In genomic region chr10:48765039-48765438, GRCh38 we compare ENCODE assay signal across 25 cellular contexts.
DNase-seq lines count a peak whose midpoint lies in the region; ATAC-seq and TF ChIP-seq lines count a peak whose summit lies in the region.
"Had no signal": no experiment of that assay in that cellular context is flagged by ENCODE, and none has a peak within 500 bp of the region (broad histone marks: within the 10 kb centered on the region; RNA-seq: fewer than 3 reads in every experiment).

No MANE protein-coding gene starts in this region.

- H3K4me1 ChIP-seq in neutrophil (ENCODE audit: control insufficient read depth in 1 of 2, insufficient read depth in 1 of 2, low read depth in 1 of 2, low read length in 1 of 2) = no peaks in the 10 kb centered on the region

- H3K36me3 ChIP-seq in neutrophil = peaks cover 71% of the 10 kb centered on the region
- H3K36me3 ChIP-seq: tibial artery had no signal

- peak; percentile 64 for ATAC-seq in GM18909 (IDR thresholded peaks at IDR 0.05; ENCODE audit: poor library complexity, unreplicated experiment)
- peak; percentile 48 for ATAC-seq in HG03354 (IDR thresholded peaks at IDR 0.05; ENCODE audit: poor library complexity, severe bottlenecking, unreplicated experiment)
- no peak for ATAC-seq in GM21619 (IDR thresholded peaks at IDR 0.05; ENCODE audit: unreplicated experiment)
- ATAC-seq: activated CD4-positive, CD25-positive, alpha-beta regulatory T cell treated with anti-CD3 and anti-CD28 coated beads, Interleukin-2, amount 50 U/mL, for 24 hours; activated naive CD4-positive, alpha-beta T cell treated with anti-CD3 and anti-CD28 coated beads, Interleukin-2, amount 50 U/mL, for 72 hours; CD8-positive, alpha-beta T cell had no signal

- H3K9me3 ChIP-seq in neutrophil = no peaks in the 10 kb centered on the region
- H3K9me3 ChIP-seq: SK-N-SH, tibial artery had no signal

- TF ChIP-seq CTCF in GM12872 (IDR thresholded peaks at IDR 0.05; ENCODE audit: insufficient read depth, low read depth, low read length) (peak; percentile 38), neutrophil (IDR thresholded peaks at IDR 0.05) (no peak)

- no peak overlapping the region for H3K4me3 ChIP-seq in neutrophil (ENCODE audit: low read depth in 1 of 2, low read length in 1 of 2)
- H3K4me3 ChIP-seq: tibial artery had no signal

- no peaks in the 10 kb centered on the region for H3K27me3 ChIP-seq in neutrophil
- H3K27me3 ChIP-seq: tibial artery had no signal

- in situ Hi-C loops in KBM-7 (cut with MboI; ENCODE audit: low pct_unique_long_range_greater_than_20kb, low sequenced_read_pairs) = no loop called here

- peak overlapping the region; percentile 0 for H3K27ac ChIP-seq in neutrophil
- H3K27ac ChIP-seq: tibial artery had no signal

- DNase-seq in KBM-7 (no peak), mesenteric fat pad (ENCODE audit: low spot score) (no peak), DMS153 treated with DMSO at 0.1 percent for 48 hours (lab: John Stamatoyannopoulos, UW; ENCODE audit: unreplicated experiment) (no peak)
- DNase-seq: activated CD8-positive, alpha-beta memory T cell treated with anti-CD3 and anti-CD28 coated beads for 24 hours; activated T-cell treated with anti-CD3 and anti-CD28 coated beads, Interleukin-2, amount 50 U/mL, for 48 hours; CD8-positive, alpha-beta T cell; DND-41; foreskin fibroblast; HFFc6; hypothalamus; NCI-H1092 treated with DMSO at 0.1 percent for 48 hours; NCI-H2081; NCI-H446; RPMI8226; SK-N-SH; small intestine; stimulated activated CD4-positive, alpha-beta T cell treated with anti-CD3 and anti-CD28 coated beads, Interleukin-2, amount 100 ng/mL, for 48 hours; tibial artery had no signal
